Comparison of ENCODE assay signal across 24 cellular contexts in genomic region chr3:113065336-113065735, GRCh38.
"Had no signal": no experiment of that assay in that cellular context is flagged by ENCODE, and none has a peak within 500 bp of the region (broad histone marks: within the 10 kb centered on the region; RNA-seq: fewer than 3 reads in every experiment).

No MANE protein-coding gene starts in this region.

- H3K27ac ChIP-seq: neural progenitor cell, ovary, parathyroid adenoma, psoas muscle, right lobe of liver, stomach, thoracic aorta, thyroid gland, tibial nerve, upper lobe of right lung, uterus had no signal

- ATAC-seq: natural killer cell; psoas muscle; right cardiac atrium; right lobe of liver; stimulated activated effector memory CD8-positive, alpha-beta T cell treated with anti-CD3 and anti-CD28 coated beads, Interleukin-12 subunit alpha, Interleukin-12 subunit beta, amount 100 ng/mL, for 72 hours; stimulated activated naive B cell treated with anti-CD40 and anti-IgM and Interleukin-4, amounts not matched to agents 10 μg/mL and 1 μg/mL and 100 μg/mL, for 72 hours; upper lobe of right lung had no signal

- FAIRE-seq: small intestine had no signal

- DNase-seq: natural killer cell; occipital lobe; ovary; posterior cingulate gyrus; psoas muscle; right cardiac atrium; right lobe of liver; sigmoid colon; small intestine; stimulated activated CD4-positive, alpha-beta T cell treated with anti-CD3 and anti-CD28 coated beads, Interleukin-15, amount 100 ng/mL, for 24 hours; stimulated activated CD4-positive, alpha-beta T cell treated with anti-CD3 and anti-CD28 coated beads, Interleukin-2, amount 100 ng/mL, for 24 hours; stimulated activated CD4-positive, alpha-beta T cell treated with anti-CD3 and anti-CD28 coated beads, Interleukin-2, amount 100 ng/mL, for 48 hours; stimulated activated CD4-positive, alpha-beta T cell treated with anti-CD3 and anti-CD28 coated beads, Interleukin-4, amount 100 ng/mL, for 24 hours; stimulated activated naive B cell treated with anti-CD40 and anti-IgM and Interleukin-4, amounts not matched to agents 10 μg/mL and 1 μg/mL and 100 μg/mL, for 72 hours; stimulated activated naive CD4-positive, alpha-beta T cell treated with Interleukin-2 at 50 U/mL for 16 hours; stomach; thyroid gland; upper lobe of right lung; uterus had no signal
